1 cellular context compared by ENCODE assay signal in the genomic region with DNA sequence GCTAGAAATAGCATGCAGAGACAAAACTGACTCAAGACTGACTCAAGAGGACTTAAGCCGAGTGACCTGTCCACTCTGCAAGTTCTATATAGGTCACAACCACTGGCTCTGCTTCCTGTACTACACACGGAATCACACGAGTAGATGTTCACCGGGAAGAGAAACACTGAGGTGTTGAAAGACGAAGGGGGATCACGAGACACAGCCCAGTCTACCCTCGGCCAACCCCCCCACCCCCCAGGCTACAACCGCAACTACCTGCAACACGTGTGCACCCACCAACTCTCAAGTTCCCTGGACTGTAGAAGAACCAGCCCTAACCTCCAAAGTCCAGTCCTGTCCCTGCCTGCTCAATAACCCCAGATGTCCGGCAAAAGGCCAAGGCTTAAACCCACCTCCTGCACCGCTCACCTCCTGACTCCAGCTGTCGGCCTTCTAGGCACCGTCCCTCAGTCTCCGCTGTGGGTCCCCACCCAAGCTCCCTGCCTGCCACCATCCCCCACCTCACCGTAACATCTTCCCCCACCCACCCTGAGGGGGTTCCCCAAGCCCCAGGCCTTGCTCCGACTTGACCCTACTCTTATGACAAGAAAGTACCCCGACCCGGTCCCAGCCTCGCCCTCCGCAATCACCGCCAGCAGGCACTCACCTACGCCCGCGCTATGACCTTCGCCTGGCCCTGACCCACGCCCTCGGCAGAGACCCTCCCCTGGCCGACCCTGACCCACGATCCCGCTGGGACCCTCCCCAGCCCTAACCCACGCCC.
TF ChIP-seq lines count a peak whose summit lies in the region.

No MANE protein-coding gene starts in this region.

TF ChIP-seq in HepG2, 621 proteins besides CTCF, POLR2A, EP300 and RAD21:
- TF ChIP-seq MXI1 (IDR thresholded peaks at IDR 0.05; ENCODE audit: borderline replicate concordance, low read depth, low read length) (0 out of 3 replicates have a peak, but pooled peaks have one; percentile 18), BHLHE40 (IDR thresholded peaks at IDR 0.05; ENCODE audit: low read length) (0 out of 2 replicates have a peak, but pooled peaks have one; percentile 11), AHR (CRISPR knock-in tag; IDR thresholded peaks at IDR 0.05) (no peak), ZNF567 (CRISPR knock-in tag; IDR thresholded peaks at IDR 0.05; ENCODE audit: borderline replicate concordance) (no peak), ZNF552 (CRISPR knock-in tag; IDR thresholded peaks at IDR 0.05; ENCODE audit: borderline replicate concordance) (0 out of 2 replicates have a peak, but pooled peaks have one; percentile 20), RFXAP (CRISPR knock-in tag; IDR thresholded peaks at IDR 0.05; ENCODE audit: borderline replicate concordance) (no peak), SIN3A (IDR thresholded peaks at IDR 0.05; ENCODE audit: borderline replicate concordance, low read depth, low read length) (0 out of 2 replicates have a peak, but pooled peaks have one; percentile 25), CAMTA2 (CRISPR knock-in tag; IDR thresholded peaks at IDR 0.05; ENCODE audit: borderline replicate concordance) (0 out of 2 replicates have a peak, but pooled peaks have one; percentile 6), REXO4 (CRISPR knock-in tag; IDR thresholded peaks at IDR 0.05; ENCODE audit: borderline replicate concordance) (0 out of 2 replicates have a peak, but pooled peaks have one; percentile 29), MTA1 (CRISPR knock-in tag; IDR thresholded peaks at IDR 0.05; ENCODE audit: borderline replicate concordance) (0 out of 2 replicates have a peak, but pooled peaks have one; percentile 18), EZH2 (conservative IDR thresholded peaks at IDR 0.05; ENCODE audit: low read depth, low read length) (no peak), KLF16 (CRISPR knock-in tag; IDR thresholded peaks at IDR 0.05) (no peak), ZNF362 (CRISPR knock-in tag; IDR thresholded peaks at IDR 0.05; ENCODE audit: borderline replicate concordance) (0 out of 2 replicates have a peak, but pooled peaks have one; percentile 13), KAT2B (IDR thresholded peaks at IDR 0.05; ENCODE audit: borderline replicate concordance, low read depth, low read length) (no peak), ZNF761 (CRISPR knock-in tag; conservative IDR thresholded peaks at IDR 0.05) (no peak)
- TF ChIP-seq, protein P1, sequence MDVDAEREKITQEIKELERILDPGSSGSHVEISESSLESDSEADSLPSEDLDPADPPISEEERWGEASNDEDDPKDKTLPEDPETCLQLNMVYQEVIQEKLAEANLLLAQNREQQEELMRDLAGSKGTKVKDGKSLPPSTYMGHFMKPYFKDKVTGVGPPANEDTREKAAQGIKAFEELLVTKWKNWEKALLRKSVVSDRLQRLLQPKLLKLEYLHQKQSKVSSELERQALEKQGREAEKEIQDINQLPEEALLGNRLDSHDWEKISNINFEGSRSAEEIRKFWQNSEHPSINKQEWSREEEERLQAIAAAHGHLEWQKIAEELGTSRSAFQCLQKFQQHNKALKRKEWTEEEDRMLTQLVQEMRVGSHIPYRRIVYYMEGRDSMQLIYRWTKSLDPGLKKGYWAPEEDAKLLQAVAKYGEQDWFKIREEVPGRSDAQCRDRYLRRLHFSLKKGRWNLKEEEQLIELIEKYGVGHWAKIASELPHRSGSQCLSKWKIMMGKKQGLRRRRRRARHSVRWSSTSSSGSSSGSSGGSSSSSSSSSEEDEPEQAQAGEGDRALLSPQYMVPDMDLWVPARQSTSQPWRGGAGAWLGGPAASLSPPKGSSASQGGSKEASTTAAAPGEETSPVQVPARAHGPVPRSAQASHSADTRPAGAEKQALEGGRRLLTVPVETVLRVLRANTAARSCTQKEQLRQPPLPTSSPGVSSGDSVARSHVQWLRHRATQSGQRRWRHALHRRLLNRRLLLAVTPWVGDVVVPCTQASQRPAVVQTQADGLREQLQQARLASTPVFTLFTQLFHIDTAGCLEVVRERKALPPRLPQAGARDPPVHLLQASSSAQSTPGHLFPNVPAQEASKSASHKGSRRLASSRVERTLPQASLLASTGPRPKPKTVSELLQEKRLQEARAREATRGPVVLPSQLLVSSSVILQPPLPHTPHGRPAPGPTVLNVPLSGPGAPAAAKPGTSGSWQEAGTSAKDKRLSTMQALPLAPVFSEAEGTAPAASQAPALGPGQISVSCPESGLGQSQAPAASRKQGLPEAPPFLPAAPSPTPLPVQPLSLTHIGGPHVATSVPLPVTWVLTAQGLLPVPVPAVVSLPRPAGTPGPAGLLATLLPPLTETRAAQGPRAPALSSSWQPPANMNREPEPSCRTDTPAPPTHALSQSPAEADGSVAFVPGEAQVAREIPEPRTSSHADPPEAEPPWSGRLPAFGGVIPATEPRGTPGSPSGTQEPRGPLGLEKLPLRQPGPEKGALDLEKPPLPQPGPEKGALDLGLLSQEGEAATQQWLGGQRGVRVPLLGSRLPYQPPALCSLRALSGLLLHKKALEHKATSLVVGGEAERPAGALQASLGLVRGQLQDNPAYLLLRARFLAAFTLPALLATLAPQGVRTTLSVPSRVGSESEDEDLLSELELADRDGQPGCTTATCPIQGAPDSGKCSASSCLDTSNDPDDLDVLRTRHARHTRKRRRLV (CRISPR knock-in tag; IDR thresholded peaks at IDR 0.05), result no peak
- TF ChIP-seq, protein P2, sequence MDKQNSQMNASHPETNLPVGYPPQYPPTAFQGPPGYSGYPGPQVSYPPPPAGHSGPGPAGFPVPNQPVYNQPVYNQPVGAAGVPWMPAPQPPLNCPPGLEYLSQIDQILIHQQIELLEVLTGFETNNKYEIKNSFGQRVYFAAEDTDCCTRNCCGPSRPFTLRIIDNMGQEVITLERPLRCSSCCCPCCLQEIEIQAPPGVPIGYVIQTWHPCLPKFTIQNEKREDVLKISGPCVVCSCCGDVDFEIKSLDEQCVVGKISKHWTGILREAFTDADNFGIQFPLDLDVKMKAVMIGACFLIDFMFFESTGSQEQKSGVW (CRISPR knock-in tag; IDR thresholded peaks at IDR 0.05; ENCODE audit: borderline replicate concordance), result no peak
- TF ChIP-seq, protein P3, sequence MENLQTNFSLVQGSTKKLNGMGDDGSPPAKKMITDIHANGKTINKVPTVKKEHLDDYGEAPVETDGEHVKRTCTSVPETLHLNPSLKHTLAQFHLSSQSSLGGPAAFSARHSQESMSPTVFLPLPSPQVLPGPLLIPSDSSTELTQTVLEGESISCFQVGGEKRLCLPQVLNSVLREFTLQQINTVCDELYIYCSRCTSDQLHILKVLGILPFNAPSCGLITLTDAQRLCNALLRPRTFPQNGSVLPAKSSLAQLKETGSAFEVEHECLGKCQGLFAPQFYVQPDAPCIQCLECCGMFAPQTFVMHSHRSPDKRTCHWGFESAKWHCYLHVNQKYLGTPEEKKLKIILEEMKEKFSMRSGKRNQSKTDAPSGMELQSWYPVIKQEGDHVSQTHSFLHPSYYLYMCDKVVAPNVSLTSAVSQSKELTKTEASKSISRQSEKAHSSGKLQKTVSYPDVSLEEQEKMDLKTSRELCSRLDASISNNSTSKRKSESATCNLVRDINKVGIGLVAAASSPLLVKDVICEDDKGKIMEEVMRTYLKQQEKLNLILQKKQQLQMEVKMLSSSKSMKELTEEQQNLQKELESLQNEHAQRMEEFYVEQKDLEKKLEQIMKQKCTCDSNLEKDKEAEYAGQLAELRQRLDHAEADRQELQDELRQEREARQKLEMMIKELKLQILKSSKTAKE (CRISPR knock-in tag; IDR thresholded peaks at IDR 0.05; ENCODE audit: borderline replicate concordance), result no peak
- TF ChIP-seq, protein P4, sequence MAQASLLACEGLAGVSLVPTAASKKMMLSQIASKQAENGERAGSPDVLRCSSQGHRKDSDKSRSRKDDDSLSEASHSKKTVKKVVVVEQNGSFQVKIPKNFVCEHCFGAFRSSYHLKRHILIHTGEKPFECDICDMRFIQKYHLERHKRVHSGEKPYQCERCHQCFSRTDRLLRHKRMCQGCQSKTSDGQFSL (CRISPR knock-in tag; IDR thresholded peaks at IDR 0.05), result peak; percentile 38; the same call in 1 of the 2 replicates
- TF ChIP-seq, protein P5, sequence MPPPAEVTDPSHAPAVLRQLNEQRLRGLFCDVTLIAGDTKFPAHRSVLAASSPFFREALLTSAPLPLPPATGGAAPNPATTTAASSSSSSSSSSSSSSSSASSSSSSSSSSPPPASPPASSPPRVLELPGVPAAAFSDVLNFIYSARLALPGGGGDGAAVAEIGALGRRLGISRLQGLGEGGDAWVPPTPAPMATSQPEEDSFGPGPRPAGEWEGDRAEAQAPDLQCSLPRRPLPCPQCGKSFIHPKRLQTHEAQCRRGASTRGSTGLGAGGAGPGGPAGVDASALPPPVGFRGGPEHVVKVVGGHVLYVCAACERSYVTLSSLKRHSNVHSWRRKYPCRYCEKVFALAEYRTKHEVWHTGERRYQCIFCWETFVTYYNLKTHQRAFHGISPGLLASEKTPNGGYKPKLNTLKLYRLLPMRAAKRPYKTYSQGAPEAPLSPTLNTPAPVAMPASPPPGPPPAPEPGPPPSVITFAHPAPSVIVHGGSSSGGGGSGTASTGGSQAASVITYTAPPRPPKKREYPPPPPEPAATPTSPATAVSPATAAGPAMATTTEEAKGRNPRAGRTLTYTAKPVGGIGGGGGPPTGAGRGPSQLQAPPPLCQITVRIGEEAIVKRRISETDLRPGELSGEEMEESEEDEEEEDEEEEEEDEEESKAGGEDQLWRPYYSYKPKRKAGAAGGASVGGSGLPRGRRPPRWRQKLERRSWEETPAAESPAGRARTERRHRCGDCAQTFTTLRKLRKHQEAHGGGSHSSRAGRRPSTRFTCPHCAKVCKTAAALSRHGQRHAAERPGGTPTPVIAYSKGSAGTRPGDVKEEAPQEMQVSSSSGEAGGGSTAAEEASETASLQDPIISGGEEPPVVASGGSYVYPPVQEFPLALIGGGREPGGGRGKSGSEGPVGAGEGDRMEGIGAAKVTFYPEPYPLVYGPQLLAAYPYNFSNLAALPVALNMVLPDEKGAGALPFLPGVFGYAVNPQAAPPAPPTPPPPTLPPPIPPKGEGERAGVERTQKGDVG (CRISPR knock-in tag; IDR thresholded peaks at IDR 0.05; ENCODE audit: borderline replicate concordance), result no peak
